In genomic region chr6:11043961-11044711, GRCh38 we compare ENCODE assay signal across 1 cellular context.
TF ChIP-seq lines count a peak whose summit lies in the region.

Gene ELOVL2, minus strand, starts transcription at chr6:11044305. Its CDS starts 75 bp downstream, at chr6:11044230.

TF ChIP-seq in HepG2, 621 proteins besides CTCF, POLR2A, EP300 and RAD21 (continues in another document):
- no peak for TF ChIP-seq ZBTB34 (CRISPR knock-in tag; IDR thresholded peaks at IDR 0.05)
- TF ChIP-seq GABPB1 (CRISPR knock-in tag; IDR thresholded peaks at IDR 0.05) = 0 out of 2 replicates have a peak, but pooled peaks have one; percentile 41
- TF ChIP-seq TOE1 (CRISPR knock-in tag; IDR thresholded peaks at IDR 0.05) = no peak; the same call in 1 of the 2 replicates
- TF ChIP-seq ZNF317 (CRISPR knock-in tag; IDR thresholded peaks at IDR 0.05) = no peak
- TF ChIP-seq ZBTB21 (CRISPR knock-in tag; IDR thresholded peaks at IDR 0.05) = no peak
- no peak for TF ChIP-seq SUZ12 (IDR thresholded peaks at IDR 0.05; ENCODE audit: low read depth, low read length)
- TF ChIP-seq NR3C1 (CRISPR knock-in tag; IDR thresholded peaks at IDR 0.05) = no peak
- TF ChIP-seq PHF20 (CRISPR knock-in tag; IDR thresholded peaks at IDR 0.05) = no peak
- TF ChIP-seq, protein P1, sequence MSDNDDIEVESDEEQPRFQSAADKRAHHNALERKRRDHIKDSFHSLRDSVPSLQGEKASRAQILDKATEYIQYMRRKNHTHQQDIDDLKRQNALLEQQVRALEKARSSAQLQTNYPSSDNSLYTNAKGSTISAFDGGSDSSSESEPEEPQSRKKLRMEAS (IDR thresholded peaks at IDR 0.05) = peak; percentile 88
- TF ChIP-seq DMAP1 (CRISPR knock-in tag; IDR thresholded peaks at IDR 0.05) = no peak
- TF ChIP-seq, protein P2, sequence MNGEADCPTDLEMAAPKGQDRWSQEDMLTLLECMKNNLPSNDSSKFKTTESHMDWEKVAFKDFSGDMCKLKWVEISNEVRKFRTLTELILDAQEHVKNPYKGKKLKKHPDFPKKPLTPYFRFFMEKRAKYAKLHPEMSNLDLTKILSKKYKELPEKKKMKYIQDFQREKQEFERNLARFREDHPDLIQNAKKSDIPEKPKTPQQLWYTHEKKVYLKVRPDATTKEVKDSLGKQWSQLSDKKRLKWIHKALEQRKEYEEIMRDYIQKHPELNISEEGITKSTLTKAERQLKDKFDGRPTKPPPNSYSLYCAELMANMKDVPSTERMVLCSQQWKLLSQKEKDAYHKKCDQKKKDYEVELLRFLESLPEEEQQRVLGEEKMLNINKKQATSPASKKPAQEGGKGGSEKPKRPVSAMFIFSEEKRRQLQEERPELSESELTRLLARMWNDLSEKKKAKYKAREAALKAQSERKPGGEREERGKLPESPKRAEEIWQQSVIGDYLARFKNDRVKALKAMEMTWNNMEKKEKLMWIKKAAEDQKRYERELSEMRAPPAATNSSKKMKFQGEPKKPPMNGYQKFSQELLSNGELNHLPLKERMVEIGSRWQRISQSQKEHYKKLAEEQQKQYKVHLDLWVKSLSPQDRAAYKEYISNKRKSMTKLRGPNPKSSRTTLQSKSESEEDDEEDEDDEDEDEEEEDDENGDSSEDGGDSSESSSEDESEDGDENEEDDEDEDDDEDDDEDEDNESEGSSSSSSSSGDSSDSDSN (CRISPR knock-in tag; IDR thresholded peaks at IDR 0.05) = peak; percentile 30; the same call in 1 of the 2 replicates
- no peak for TF ChIP-seq RERE (CRISPR knock-in tag; IDR thresholded peaks at IDR 0.05; ENCODE audit: low read depth)
- TF ChIP-seq ZNF550 (CRISPR knock-in tag; IDR thresholded peaks at IDR 0.05; ENCODE audit: borderline replicate concordance) = no peak
- TF ChIP-seq ZNF572 (CRISPR knock-in tag; IDR thresholded peaks at IDR 0.05) = no peak
- no peak for TF ChIP-seq ZNF737 (CRISPR knock-in tag; IDR thresholded peaks at IDR 0.05; ENCODE audit: borderline replicate concordance)
- TF ChIP-seq ZNF766 (CRISPR knock-in tag; IDR thresholded peaks at IDR 0.05; ENCODE audit: borderline replicate concordance) = no peak; the same call in 1 of the 2 replicates
- TF ChIP-seq ZNF121 (CRISPR knock-in tag; IDR thresholded peaks at IDR 0.05) = no peak
- TF ChIP-seq ZNF709 (CRISPR knock-in tag; IDR thresholded peaks at IDR 0.05) = peak; percentile 55
- peak; percentile 55; the same call in 1 of the 2 replicates for TF ChIP-seq ZNF138 (CRISPR knock-in tag; IDR thresholded peaks at IDR 0.05; ENCODE audit: low read depth)
- TF ChIP-seq TRIM24 (CRISPR knock-in tag; IDR thresholded peaks at IDR 0.05) = no peak
- TF ChIP-seq CREB1 (IDR thresholded peaks at IDR 0.05) = no peak
- no peak for TF ChIP-seq CREB1 (CRISPR knock-in tag; IDR thresholded peaks at IDR 0.05)
- TF ChIP-seq ZNF546 (CRISPR knock-in tag; conservative IDR thresholded peaks at IDR 0.05) = no peak; the same call in none of the 2 replicates
- no peak for TF ChIP-seq ZNF260 (CRISPR knock-in tag; IDR thresholded peaks at IDR 0.05; ENCODE audit: borderline replicate concordance, low read depth)
- TF ChIP-seq CEBPB (IDR thresholded peaks at IDR 0.05; ENCODE audit: borderline replicate concordance, low read depth, low read length) = no peak
- no peak for TF ChIP-seq PHF21A (CRISPR knock-in tag; IDR thresholded peaks at IDR 0.05)
- no peak for TF ChIP-seq ZSCAN12 (CRISPR knock-in tag; IDR thresholded peaks at IDR 0.05)
- TF ChIP-seq, protein P3, sequence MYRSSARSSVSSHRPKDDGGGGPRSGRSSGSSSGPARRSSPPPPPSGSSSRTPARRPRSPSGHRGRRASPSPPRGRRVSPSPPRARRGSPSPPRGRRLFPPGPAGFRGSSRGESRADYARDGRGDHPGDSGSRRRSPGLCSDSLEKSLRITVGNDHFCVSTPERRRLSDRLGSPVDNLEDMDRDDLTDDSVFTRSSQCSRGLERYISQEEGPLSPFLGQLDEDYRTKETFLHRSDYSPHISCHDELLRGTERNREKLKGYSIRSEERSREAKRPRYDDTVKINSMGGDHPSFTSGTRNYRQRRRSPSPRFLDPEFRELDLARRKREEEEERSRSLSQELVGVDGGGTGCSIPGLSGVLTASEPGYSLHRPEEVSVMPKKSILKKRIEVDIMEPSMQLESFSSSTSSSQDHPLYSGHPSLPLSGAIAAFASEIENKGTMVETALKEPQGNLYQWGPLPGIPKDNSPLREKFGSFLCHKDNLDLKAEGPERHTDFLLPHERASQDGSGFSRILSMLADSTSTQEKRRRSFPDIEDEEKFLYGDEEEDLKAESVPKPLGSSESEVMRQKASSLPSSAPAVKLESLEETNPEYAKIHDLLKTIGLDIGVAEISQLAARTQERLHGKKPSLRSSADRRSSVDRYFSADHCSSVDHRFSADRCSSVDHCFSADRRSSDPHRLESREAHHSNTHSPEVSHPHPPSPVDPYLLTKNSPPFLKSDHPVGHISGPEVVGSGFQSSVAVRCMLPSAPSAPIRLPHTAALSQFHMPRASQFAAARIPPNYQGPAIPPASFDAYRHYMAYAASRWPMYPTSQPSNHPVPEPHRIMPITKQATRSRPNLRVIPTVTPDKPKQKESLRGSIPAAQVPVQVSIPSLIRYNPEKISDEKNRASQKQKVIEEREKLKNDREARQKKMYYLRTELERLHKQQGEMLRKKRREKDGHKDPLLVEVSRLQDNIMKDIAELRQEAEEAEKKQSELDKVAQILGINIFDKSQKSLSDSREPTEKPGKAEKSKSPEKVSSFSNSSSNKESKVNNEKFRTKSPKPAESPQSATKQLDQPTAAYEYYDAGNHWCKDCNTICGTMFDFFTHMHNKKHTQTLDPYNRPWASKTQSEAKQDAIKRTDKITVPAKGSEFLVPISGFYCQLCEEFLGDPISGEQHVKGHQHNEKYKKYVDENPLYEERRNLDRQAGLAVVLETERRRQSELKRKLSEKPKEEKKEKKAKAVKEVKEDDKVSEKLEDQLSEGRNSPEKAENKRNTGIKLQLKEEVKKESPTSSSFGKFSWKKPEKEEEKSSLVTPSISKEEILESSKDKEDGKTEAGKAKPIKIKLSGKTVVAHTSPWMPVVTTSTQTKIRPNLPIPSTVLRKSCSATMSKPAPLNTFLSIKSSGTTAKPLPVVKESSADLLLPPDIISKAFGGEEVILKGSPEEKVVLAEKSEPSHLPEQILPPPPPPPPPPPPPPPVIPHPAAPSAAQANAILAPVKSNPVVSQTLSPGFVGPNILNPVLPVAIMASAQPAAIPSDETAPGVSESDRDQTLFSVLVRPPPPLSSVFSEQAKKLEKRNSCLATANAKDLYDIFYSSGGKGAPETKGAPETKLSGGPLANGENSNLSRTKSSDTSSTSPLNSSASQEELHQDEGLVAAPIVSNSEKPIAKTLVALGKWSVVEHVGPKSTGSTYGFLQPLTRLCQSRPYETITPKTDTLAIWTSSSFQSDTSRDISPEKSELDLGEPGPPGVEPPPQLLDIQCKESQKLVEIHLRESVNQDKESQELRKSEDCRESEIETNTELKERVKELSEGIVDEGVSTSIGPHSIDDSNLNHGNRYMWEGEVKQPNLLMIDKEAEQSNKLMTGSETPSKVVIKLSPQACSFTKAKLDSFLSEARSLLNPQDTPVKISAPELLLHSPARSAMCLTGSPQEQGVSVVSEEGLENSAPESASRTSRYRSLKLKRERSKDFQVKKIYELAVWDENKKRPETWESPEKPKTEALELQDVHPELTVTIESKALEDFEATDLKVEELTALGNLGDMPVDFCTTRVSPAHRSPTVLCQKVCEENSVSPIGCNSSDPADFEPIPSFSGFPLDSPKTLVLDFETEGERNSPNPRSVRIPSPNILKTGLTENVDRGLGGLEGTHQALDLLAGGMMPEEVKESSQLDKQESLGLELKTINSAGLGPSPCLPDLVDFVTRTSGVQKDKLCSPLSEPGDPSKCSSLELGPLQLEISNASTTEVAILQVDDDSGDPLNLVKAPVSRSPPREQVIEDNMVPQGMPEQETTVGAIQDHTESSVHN (CRISPR knock-in tag; IDR thresholded peaks at IDR 0.05) = no peak
- TF ChIP-seq ZNF326 (CRISPR knock-in tag; IDR thresholded peaks at IDR 0.05; ENCODE audit: borderline replicate concordance) = no peak
- no peak for TF ChIP-seq GLI4 (CRISPR knock-in tag; IDR thresholded peaks at IDR 0.05; ENCODE audit: borderline replicate concordance)
- peak; percentile 94 for TF ChIP-seq ZNF674 (CRISPR knock-in tag; IDR thresholded peaks at IDR 0.05; ENCODE audit: low read depth)
- 0 out of 2 replicates have a peak, but pooled peaks have one; percentile 18 for TF ChIP-seq ELF3 (CRISPR knock-in tag; IDR thresholded peaks at IDR 0.05)
- TF ChIP-seq ZNF513 (CRISPR knock-in tag; conservative IDR thresholded peaks at IDR 0.05) = peak; percentile 73; the same call in 1 of the 2 replicates
- TF ChIP-seq PRMT3 (CRISPR knock-in tag; IDR thresholded peaks at IDR 0.05; ENCODE audit: borderline replicate concordance, low read depth) = peak; percentile 90; the same call in 1 of the 2 replicates
- TF ChIP-seq, protein P4, sequence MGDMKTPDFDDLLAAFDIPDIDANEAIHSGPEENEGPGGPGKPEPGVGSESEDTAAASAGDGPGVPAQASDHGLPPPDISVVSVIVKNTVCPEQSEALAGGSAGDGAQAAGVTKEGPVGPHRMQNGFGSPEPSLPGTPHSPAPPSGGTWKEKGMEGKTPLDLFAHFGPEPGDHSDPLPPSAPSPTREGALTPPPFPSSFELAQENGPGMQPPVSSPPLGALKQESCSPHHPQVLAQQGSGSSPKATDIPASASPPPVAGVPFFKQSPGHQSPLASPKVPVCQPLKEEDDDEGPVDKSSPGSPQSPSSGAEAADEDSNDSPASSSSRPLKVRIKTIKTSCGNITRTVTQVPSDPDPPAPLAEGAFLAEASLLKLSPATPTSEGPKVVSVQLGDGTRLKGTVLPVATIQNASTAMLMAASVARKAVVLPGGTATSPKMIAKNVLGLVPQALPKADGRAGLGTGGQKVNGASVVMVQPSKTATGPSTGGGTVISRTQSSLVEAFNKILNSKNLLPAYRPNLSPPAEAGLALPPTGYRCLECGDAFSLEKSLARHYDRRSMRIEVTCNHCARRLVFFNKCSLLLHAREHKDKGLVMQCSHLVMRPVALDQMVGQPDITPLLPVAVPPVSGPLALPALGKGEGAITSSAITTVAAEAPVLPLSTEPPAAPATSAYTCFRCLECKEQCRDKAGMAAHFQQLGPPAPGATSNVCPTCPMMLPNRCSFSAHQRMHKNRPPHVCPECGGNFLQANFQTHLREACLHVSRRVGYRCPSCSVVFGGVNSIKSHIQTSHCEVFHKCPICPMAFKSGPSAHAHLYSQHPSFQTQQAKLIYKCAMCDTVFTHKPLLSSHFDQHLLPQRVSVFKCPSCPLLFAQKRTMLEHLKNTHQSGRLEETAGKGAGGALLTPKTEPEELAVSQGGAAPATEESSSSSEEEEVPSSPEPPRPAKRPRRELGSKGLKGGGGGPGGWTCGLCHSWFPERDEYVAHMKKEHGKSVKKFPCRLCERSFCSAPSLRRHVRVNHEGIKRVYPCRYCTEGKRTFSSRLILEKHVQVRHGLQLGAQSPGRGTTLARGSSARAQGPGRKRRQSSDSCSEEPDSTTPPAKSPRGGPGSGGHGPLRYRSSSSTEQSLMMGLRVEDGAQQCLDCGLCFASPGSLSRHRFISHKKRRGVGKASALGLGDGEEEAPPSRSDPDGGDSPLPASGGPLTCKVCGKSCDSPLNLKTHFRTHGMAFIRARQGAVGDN (CRISPR knock-in tag; IDR thresholded peaks at IDR 0.05) = peak; percentile 58
